In genomic region chr19:17874423-17875135, GRCh38 we compare ENCODE assay signal across 14 cellular contexts. TPM values are rescaled to one million over a fixed set of nuclear protein-coding genes. Genes with fewer than 3 reads are reported as not detected.
DNase-seq lines count a peak whose midpoint lies in the region; ATAC-seq and TF ChIP-seq lines count a peak whose summit lies in the region.
"Had no signal": no experiment of that assay in that cellular context is flagged by ENCODE, and none has a peak within 500 bp of the region (broad histone marks: within the 10 kb centered on the region; RNA-seq: fewer than 3 reads in every experiment).

No MANE protein-coding gene starts in this region.

- H3K27ac Mint-ChIP-seq in IgD-negative memory B cell (peak overlapping the region in 2 of 3 donors; percentile 79 to 84), endodermal cell (no peak overlapping the region)
- H3K27ac Mint-ChIP-seq: mesothelial cell of epicardium had no signal

- no peaks in the 10 kb centered on the region for H4K20me1 ChIP-seq in osteoblast (ENCODE audit: insufficient read depth, low read length)

- 74 to 87% methylated on average over 18 to 21 of the region's 23 CpGs for WGBS in endodermal cell (ENCODE audit: insufficient coverage in 1 of 2, insufficient read length in 1 of 2), 2 experiments

- no peaks in the 10 kb centered on the region for H3K4me1 ChIP-seq in endodermal cell (ENCODE audit: control insufficient read depth, insufficient read depth, low read length)
- H3K4me1 ChIP-seq in osteoblast (ENCODE audit: insufficient read depth, low read length), result no peaks in the 10 kb centered on the region

- no peak overlapping the region for H2AFZ ChIP-seq in osteoblast (ENCODE audit: low read length)

- H3K36me3 Mint-ChIP-seq in activated T-cell treated with anti-CD3 and anti-CD28 coated beads, Interleukin-2, amount 50 U/mL, for 4 hours (ENCODE audit: insufficient read depth), result no peaks in the 10 kb centered on the region
- H3K36me3 Mint-ChIP-seq in IgD-negative memory B cell, result no peaks in the 10 kb centered on the region
- H3K36me3 Mint-ChIP-seq in endodermal cell (ENCODE audit: low read depth), result no peaks in the 10 kb centered on the region
- H3K36me3 Mint-ChIP-seq: mesothelial cell of epicardium had no signal

- H3K27me3 ChIP-seq in endodermal cell (ENCODE audit: control insufficient read depth, insufficient read depth, low read length, poor library complexity, severe bottlenecking), result peaks cover 7% of the 10 kb centered on the region
- peaks cover 45% of the 10 kb centered on the region for H3K27me3 ChIP-seq in osteoblast (ENCODE audit: insufficient read depth, low read length)

- TF ChIP-seq CTCF in endodermal cell (conservative IDR thresholded peaks at IDR 0.05) (no peak), osteoblast (IDR thresholded peaks at IDR 0.05; ENCODE audit: extremely low read depth, low read depth, low read length) (no peak)

- H3K79me2 ChIP-seq in osteoblast (ENCODE audit: insufficient read depth, low read length), result no peaks in the 10 kb centered on the region

- no peaks in the 10 kb centered on the region for H3K9me3 Mint-ChIP-seq in activated T-cell treated with anti-CD3 and anti-CD28 coated beads, Interleukin-2, amount 50 U/mL, for 4 hours
- no peaks in the 10 kb centered on the region for H3K9me3 Mint-ChIP-seq in IgD-negative memory B cell
- no peaks in the 10 kb centered on the region for H3K9me3 Mint-ChIP-seq in endodermal cell
- H3K9me3 Mint-ChIP-seq: mesothelial cell of epicardium had no signal

- no peak overlapping the region for H3K4me2 ChIP-seq in osteoblast (ENCODE audit: insufficient read depth, low read length)

- H3K36me3 ChIP-seq in endodermal cell (ENCODE audit: control insufficient read depth, insufficient read depth, low read length), result no peaks in the 10 kb centered on the region
- H3K36me3 ChIP-seq in osteoblast (ENCODE audit: insufficient read depth, low read length), result no peaks in the 10 kb centered on the region
- H3K36me3 ChIP-seq: MG63, thoracic aorta had no signal

- ATAC-seq in activated T-cell treated with anti-CD3 and anti-CD28 coated beads, Interleukin-2, amount 50 U/mL, for 4 hours, result no peak
- ATAC-seq in GM21825 (IDR thresholded peaks at IDR 0.05; ENCODE audit: unreplicated experiment), result no peak
- ATAC-seq in GM18868 (IDR thresholded peaks at IDR 0.05; ENCODE audit: unreplicated experiment), result no peak

- no peaks in the 10 kb centered on the region for H3K27me3 Mint-ChIP-seq in activated T-cell treated with anti-CD3 and anti-CD28 coated beads, Interleukin-2, amount 50 U/mL, for 4 hours (ENCODE audit: low read depth)
- H3K27me3 Mint-ChIP-seq in IgD-negative memory B cell (peaks cover 15% of the 10 kb centered on the region), endodermal cell (ENCODE audit: insufficient read depth) (peaks cover 38% of the 10 kb centered on the region)

- no peaks in the 10 kb centered on the region for H3K9me3 ChIP-seq in endodermal cell (ENCODE audit: control insufficient read depth, low read length)
- H3K9me3 ChIP-seq in osteoblast (ENCODE audit: low read depth, low read length), result no peaks in the 10 kb centered on the region
- H3K9me3 ChIP-seq: MG63, thoracic aorta had no signal

- no peak for DNase-seq in activated T-cell treated with anti-CD3 and anti-CD28 coated beads, Interleukin-2, amount 50 U/mL, for 4 hours
- no peak for DNase-seq in activated T-cell treated with anti-CD3 and anti-CD28 coated beads for 4 hours
- DNase-seq in endodermal cell, result no peak
- DNase-seq in osteoblast (ENCODE audit: insufficient read length, low spot score, missing footprints), result peak; percentile 77
- DNase-seq in SIG-M5 treated with dmso at 0.1 percent for 504 hours (lab: John Stamatoyannopoulos, UW; ENCODE audit: unreplicated experiment), result no peak
- DNase-seq: NCI-H2107, posterior cingulate gyrus, SHP77 had no signal

- peak overlapping the region; percentile 49 for H3K4me3 Mint-ChIP-seq in activated T-cell treated with anti-CD3 and anti-CD28 coated beads, Interleukin-2, amount 50 U/mL, for 4 hours
- H3K4me3 Mint-ChIP-seq in IgD-negative memory B cell (peak overlapping the region in 3 of 4 donors; percentile 22 to 85 (median 54)), endodermal cell (peak overlapping the region; percentile 52)

- H3K9ac ChIP-seq in endodermal cell (ENCODE audit: extremely low read depth, low read length, poor library complexity, severe bottlenecking), result no peak overlapping the region

- peaks cover 10% of the 10 kb centered on the region for H3K4me1 Mint-ChIP-seq in activated T-cell treated with anti-CD3 and anti-CD28 coated beads, Interleukin-2, amount 50 U/mL, for 4 hours (ENCODE audit: low read depth)
- H3K4me1 Mint-ChIP-seq in IgD-negative memory B cell (peaks cover 0 to 2% (median 1%) of the 10 kb centered on the region in 3 donors), endodermal cell (no peaks in the 10 kb centered on the region)
- H3K4me1 Mint-ChIP-seq: mesothelial cell of epicardium had no signal

- H3K27ac ChIP-seq in endodermal cell (ENCODE audit: low read depth, low read length) (no peak overlapping the region), osteoblast (ENCODE audit: low read depth, low read length) (no peak overlapping the region)
- H3K27ac ChIP-seq: thoracic aorta had no signal

- H3K4me3 ChIP-seq in endodermal cell (ENCODE audit: low read length), result no peak overlapping the region
- H3K4me3 ChIP-seq in osteoblast (ENCODE audit: insufficient read depth, low read length), result no peak overlapping the region
- H3K4me3 ChIP-seq: MG63 had no signal

RNA-seq across cellular contexts. Expression of gene SLC5A5, which starts 2.8 kb away (rescaled TPM):
- 1 to 10 TPM in 2 of 3 donors, under 1 TPM in 1; 0.98 to 1.6 (median 1.1) TPM for total RNA-seq in activated T-cell treated with anti-CD3 and anti-CD28 coated beads, Interleukin-2, amount 50 U/mL, for 4 hours
- polyA plus RNA-seq in IgD-negative memory B cell, result not detected
- total RNA-seq in endodermal cell, result under 1 TPM in 1 of 2 donors, not detected in 1; 0.15 TPM
- 0.14 TPM for polyA plus RNA-seq in endodermal cell (2013, experiment 1 of 2)
- 0.37 TPM for polyA plus RNA-seq in endodermal cell (2013, experiment 2 of 2)
- total RNA-seq in osteoblast, result under 0.01 TPM in 2 replicates
- total RNA-seq: mesothelial cell of epicardium, thoracic aorta had no signal

RNA-seq across cellular contexts. Expression of gene RPL18A, which starts 14.9 kb away (rescaled TPM):
- 1,000 to 10,000 TPM; 4,001 to 4,060 (median 4,048) TPM for total RNA-seq in activated T-cell treated with anti-CD3 and anti-CD28 coated beads, Interleukin-2, amount 50 U/mL, for 4 hours
- polyA plus RNA-seq in IgD-negative memory B cell, result 5,234 TPM
- total RNA-seq in endodermal cell (1,000 to 10,000 TPM; 1,886 to 2,166 TPM), osteoblast (786 and 869 TPM in 2 replicates)
- 2,294 TPM for polyA plus RNA-seq in endodermal cell (2013, experiment 1 of 2)
- polyA plus RNA-seq in endodermal cell (2013, experiment 2 of 2), result 2,156 TPM

RNA-seq across cellular contexts. Expression of gene JAK3, which starts 26.8 kb away (rescaled TPM):
- 100 to 1,000 TPM; 181 to 220 (median 189) TPM for total RNA-seq in activated T-cell treated with anti-CD3 and anti-CD28 coated beads, Interleukin-2, amount 50 U/mL, for 4 hours
- 56.3 TPM for polyA plus RNA-seq in IgD-negative memory B cell
- total RNA-seq in endodermal cell, result 1 to 10 TPM; 2.8 to 3.2 TPM
- 2.7 TPM for polyA plus RNA-seq in endodermal cell (2013, experiment 1 of 2)
- 3.0 TPM for polyA plus RNA-seq in endodermal cell (2013, experiment 2 of 2)
- total RNA-seq in osteoblast, result 1.8 and 2.4 TPM in 2 replicates

RNA-seq across cellular contexts. Expression of gene INSL3, which starts 53.3 kb away (rescaled TPM):
- total RNA-seq in activated T-cell treated with anti-CD3 and anti-CD28 coated beads, Interleukin-2, amount 50 U/mL, for 4 hours, result 1 to 10 TPM; 8.1 to 9.4 (median 9.1) TPM
- 1.7 TPM for polyA plus RNA-seq in IgD-negative memory B cell
- total RNA-seq in endodermal cell, result under 1 TPM in 1 of 2 donors, not detected in 1; 0.80 TPM
- not detected for polyA plus RNA-seq in endodermal cell (2013, experiment 1 of 2)
- polyA plus RNA-seq in endodermal cell (2013, experiment 2 of 2), result not detected
- total RNA-seq in osteoblast, result not detected in 2 replicates
- total RNA-seq: thoracic aorta had no signal

RNA-seq across cellular contexts. Expression of gene CCDC124, which starts 58.2 kb away (rescaled TPM):
- total RNA-seq in activated T-cell treated with anti-CD3 and anti-CD28 coated beads, Interleukin-2, amount 50 U/mL, for 4 hours, result 100 to 1,000 TPM; 228 to 261 (median 236) TPM
- 63.7 TPM for polyA plus RNA-seq in IgD-negative memory B cell
- total RNA-seq in endodermal cell (100 to 1,000 TPM; 129 to 143 TPM), osteoblast (15.9 and 21.5 TPM in 2 replicates)
- 93.5 TPM for polyA plus RNA-seq in endodermal cell (2013, experiment 1 of 2)
- 87.9 TPM for polyA plus RNA-seq in endodermal cell (2013, experiment 2 of 2)

Comparison
In these comparisons a context has a peak if more than half of its experiments do, and no peak if none do; other contexts are left out.
1. RNA of gene JAK3, which starts 26.8 kb away (total RNA-seq): 181 to 220 TPM in activated T-cell treated with anti-CD3 and anti-CD28 coated beads, Interleukin-2, amount 50 U/mL, for 4 hours; 2.8 to 3.2 TPM in endodermal cell and 1.8 to 2.4 TPM in osteoblast; every median in the first group is over 10 times any median in the second.
2. Peak in every context shown above with its lines, with median percentiles within 50 percentile points of each other: H3K4me3 Mint-ChIP-seq.